23 cellular contexts compared by ENCODE assay signal in genomic region chr6:33718713-33719112, GRCh38. TPM values are rescaled to one million over a fixed set of nuclear protein-coding genes. Genes with fewer than 3 reads are reported as not detected.
DNase-seq lines count a peak whose midpoint lies in the region; ATAC-seq and TF ChIP-seq lines count a peak whose summit lies in the region.
"Had no signal": no experiment of that assay in that cellular context is flagged by ENCODE, and none has a peak within 500 bp of the region (broad histone marks: within the 10 kb centered on the region; RNA-seq: fewer than 3 reads in every experiment).

No MANE protein-coding gene starts in this region.

- TF ChIP-seq CTCF in type B pancreatic cell (conservative IDR thresholded peaks at IDR 0.05) (no peak), ovary (IDR thresholded peaks at IDR 0.05) (no peak)

- TF ChIP-seq EP300 in ovary (IDR thresholded peaks at IDR 0.05): no peak

- CTCF ChIA-PET in activated CD4-positive, alpha-beta T cell treated with anti-CD3 and anti-CD28 coated beads for 36 hours (lab: Charles Lee): no interaction called here

- H3K27ac Mint-ChIP-seq in activated CD4-positive, alpha-beta T cell treated with anti-CD3 and anti-CD28 coated beads for 36 hours: no peak overlapping the region
- H3K27ac Mint-ChIP-seq in type B pancreatic cell: peak overlapping the region; percentile 24
- H3K27ac Mint-ChIP-seq: activated naive CD8-positive, alpha-beta T cell treated with anti-CD3 and anti-CD28 coated beads, Interleukin-2, amount 10 ng/mL, durations not matched to agents 7 days and 5 days; activated T-helper 1 cell treated with anti-CD3 and anti-CD28 coated beads, Interleukin-12 subunit alpha, Interleukin-12 subunit beta, Interleukin-2, Interleukin-4 antibody, amounts not matched to agents 30 ng/mL and 10 ng/mL and 1 ng/mL, durations not matched to agents 14 hours and 24 hours and 36 hours; CD4-positive, CD25-positive, alpha-beta regulatory T cell; T-helper 17 cell had no signal

- peak overlapping the region; percentile 74 for H3K9ac ChIP-seq in mucosa of stomach (ENCODE audit: low read length)

- DNase-seq in activated CD4-positive, alpha-beta T cell treated with anti-CD3 and anti-CD28 coated beads for 36 hours: no peak
- DNase-seq in activated CD4-positive, alpha-beta T cell treated with anti-CD3 and anti-CD28 coated beads for 1 hour: no peak
- peak; percentile 7 for DNase-seq in SKM-1 (lab: John Stamatoyannopoulos, UW; ENCODE audit: unreplicated experiment)
- no peak for DNase-seq in type B pancreatic cell (ENCODE audit: extremely low spot score, unreplicated experiment)
- DNase-seq in ovary: no peak
- DNase-seq in dermis blood vessel endothelial cell: no peak
- no peak for DNase-seq in NCI-H82 (lab: John Stamatoyannopoulos, UW)
- DNase-seq: activated CD4-positive, CD25-positive, alpha-beta regulatory T cell; activated naive CD8-positive, alpha-beta T cell treated with anti-CD3 and anti-CD28 coated beads, Interleukin-2, amount 10 ng/mL, durations not matched to agents 7 days and 5 days; CD4-positive, CD25-positive, alpha-beta regulatory T cell; naive thymus-derived CD4-positive, alpha-beta T cell; NCI-H187 treated with DMSO at 0.1 percent for 48 hours; pancreas; Right ventricle myocardium superior; stimulated activated CD4-positive, alpha-beta T cell treated with anti-CD3 and anti-CD28 coated beads, Interleukin-2, amount 100 ng/mL, for 48 hours; T-helper 17 cell had no signal

- peak; percentile 36 for ATAC-seq in activated CD4-positive, alpha-beta T cell treated with anti-CD3 and anti-CD28 coated beads for 36 hours
- ATAC-seq: naive thymus-derived CD4-positive, alpha-beta T cell; pancreas; T-helper 17 cell had no signal

- no peaks in the 10 kb centered on the region for H3K9me3 Mint-ChIP-seq in activated CD4-positive, alpha-beta T cell treated with anti-CD3 and anti-CD28 coated beads for 36 hours (ENCODE audit: low read depth)
- no peaks in the 10 kb centered on the region for H3K9me3 Mint-ChIP-seq in type B pancreatic cell
- H3K9me3 Mint-ChIP-seq: activated naive CD8-positive, alpha-beta T cell treated with anti-CD3 and anti-CD28 coated beads, Interleukin-2, amount 10 ng/mL, durations not matched to agents 7 days and 5 days; activated T-helper 1 cell treated with anti-CD3 and anti-CD28 coated beads, Interleukin-12 subunit alpha, Interleukin-12 subunit beta, Interleukin-2, Interleukin-4 antibody, amounts not matched to agents 30 ng/mL and 10 ng/mL and 1 ng/mL, durations not matched to agents 14 hours and 24 hours and 36 hours; CD4-positive, CD25-positive, alpha-beta regulatory T cell had no signal

- H3K27me3 ChIP-seq in mucosa of stomach (ENCODE audit: control insufficient read depth, insufficient read depth, low read length) (no peaks in the 10 kb centered on the region), ovary (no peaks in the 10 kb centered on the region)
- H3K27me3 ChIP-seq: cardiac muscle cell, pancreas had no signal

- H3K27ac ChIP-seq in ovary: no peak overlapping the region
- H3K27ac ChIP-seq: cardiac muscle cell had no signal

- WGBS in ovary, 3 donors: 98 to 100% (median 100%) methylated on average over 2 of the region's 2 CpGs

- H3K36me3 Mint-ChIP-seq in activated CD4-positive, alpha-beta T cell treated with anti-CD3 and anti-CD28 coated beads for 36 hours (ENCODE audit: low read depth): no peaks in the 10 kb centered on the region
- no peaks in the 10 kb centered on the region for H3K36me3 Mint-ChIP-seq in type B pancreatic cell
- H3K36me3 Mint-ChIP-seq: activated naive CD8-positive, alpha-beta T cell treated with anti-CD3 and anti-CD28 coated beads, Interleukin-2, amount 10 ng/mL, durations not matched to agents 7 days and 5 days; CD4-positive, CD25-positive, alpha-beta regulatory T cell; naive thymus-derived CD4-positive, alpha-beta T cell had no signal

- TF ChIP-seq POLR2A in ovary (IDR thresholded peaks at IDR 0.05): no peak

- H3K27me3 Mint-ChIP-seq in activated CD4-positive, alpha-beta T cell treated with anti-CD3 and anti-CD28 coated beads for 36 hours: no peaks in the 10 kb centered on the region
- H3K27me3 Mint-ChIP-seq in type B pancreatic cell: peaks cover 22% of the 10 kb centered on the region

- no peak overlapping the region for H3K4me3 Mint-ChIP-seq in activated CD4-positive, alpha-beta T cell treated with anti-CD3 and anti-CD28 coated beads for 36 hours
- no peak overlapping the region for H3K4me3 Mint-ChIP-seq in type B pancreatic cell
- H3K4me3 Mint-ChIP-seq: activated naive CD8-positive, alpha-beta T cell treated with anti-CD3 and anti-CD28 coated beads, Interleukin-2, amount 10 ng/mL, durations not matched to agents 7 days and 5 days; activated T-helper 1 cell treated with anti-CD3 and anti-CD28 coated beads, Interleukin-12 subunit alpha, Interleukin-12 subunit beta, Interleukin-2, Interleukin-4 antibody, amounts not matched to agents 30 ng/mL and 10 ng/mL and 1 ng/mL, durations not matched to agents 14 hours and 24 hours and 36 hours; CD4-positive, CD25-positive, alpha-beta regulatory T cell; naive thymus-derived CD4-positive, alpha-beta T cell; T-helper 17 cell had no signal

- H3K4me1 Mint-ChIP-seq in activated CD4-positive, alpha-beta T cell treated with anti-CD3 and anti-CD28 coated beads for 36 hours: peaks cover 3% of the 10 kb centered on the region
- peaks cover 21% of the 10 kb centered on the region for H3K4me1 Mint-ChIP-seq in type B pancreatic cell (ENCODE audit: unreplicated experiment)

- H3K9me3 ChIP-seq in mucosa of stomach (ENCODE audit: control insufficient read depth, low read length) (no peaks in the 10 kb centered on the region), ovary (no peaks in the 10 kb centered on the region)
- H3K9me3 ChIP-seq: esophagus muscularis mucosa, pancreas had no signal

- intact Hi-C loops in activated CD4-positive, alpha-beta T cell treated with anti-CD3 and anti-CD28 coated beads for 36 hours (cut with DNase I, micrococcal nuclease): no loop called here
- intact Hi-C loops in ovary (cut with DNase I): loop anchor here in 2 of 4 donors (10.0 kb wide), 1 partner anchor 436 kb away; no protein-coding TSS in a partner anchor

- H3K36me3 ChIP-seq in mucosa of stomach (ENCODE audit: control insufficient read depth, insufficient read depth, low read length): no peaks in the 10 kb centered on the region
- no peaks in the 10 kb centered on the region for H3K36me3 ChIP-seq in ovary
- H3K36me3 ChIP-seq: cardiac muscle cell, pancreas had no signal

- POLR2A ChIA-PET in activated CD4-positive, alpha-beta T cell treated with anti-CD3 and anti-CD28 coated beads for 36 hours (lab: Charles Lee): no interaction called here

- H3K4me1 ChIP-seq in mucosa of stomach (ENCODE audit: control insufficient read depth, insufficient read depth, low read length) (peaks cover 83% of the 10 kb centered on the region), ovary (ENCODE audit: insufficient read depth) (peaks cover 2% of the 10 kb centered on the region)

- no peak overlapping the region for H3K4me3 ChIP-seq in mucosa of stomach (ENCODE audit: low read length)
- no peak overlapping the region for H3K4me3 ChIP-seq in ovary
- H3K4me3 ChIP-seq: cardiac muscle cell, esophagus muscularis mucosa, lung, pancreas had no signal

RNA-seq across cellular contexts. Expression of gene UQCC2, which starts 7.2 kb away (rescaled TPM):
- total RNA-seq in activated CD4-positive, alpha-beta T cell treated with anti-CD3 and anti-CD28 coated beads for 36 hours: 100 to 1,000 TPM; 141 to 147 TPM
- 79.5 and 98.8 TPM in 2 replicates for total RNA-seq in type B pancreatic cell (ENCODE audit: low replicate concordance)
- 10 to 100 TPM in 6 of 7 donors, 1 to 10 TPM in 1; 9.1 to 65.2 (median 38.0) TPM for total RNA-seq in ovary
- 10 to 100 TPM; 28.7 to 52.4 TPM for polyA plus RNA-seq in ovary
- total RNA-seq in dermis blood vessel endothelial cell: 9.4 and 12.3 TPM in 2 replicates

RNA-seq across cellular contexts. Expression of gene IP6K3, which starts 28.0 kb away (rescaled TPM):
- not detected for total RNA-seq in activated CD4-positive, alpha-beta T cell treated with anti-CD3 and anti-CD28 coated beads for 36 hours
- total RNA-seq in type B pancreatic cell (ENCODE audit: low replicate concordance): 0.75 TPM in 1 of 2 replicates, not detected in the other
- 1 to 10 TPM in 1 of 7 donors, under 1 TPM in 4, not detected in 2; 0.24 to 1.1 (median 0.43) TPM for total RNA-seq in ovary
- under 1 TPM; 0.11 to 0.22 TPM for polyA plus RNA-seq in ovary
- total RNA-seq in dermis blood vessel endothelial cell: under 0.01 and 0.05 TPM in 2 replicates
- total RNA-seq: activated CD8-positive, alpha-beta memory T cell treated with anti-CD3 and anti-CD28 coated beads for 36 hours; activated naive CD8-positive, alpha-beta T cell treated with anti-CD3 and anti-CD28 coated beads, Interleukin-2, amount 10 ng/mL, durations not matched to agents 7 days and 5 days; activated T-helper 1 cell treated with anti-CD3 and anti-CD28 coated beads, Interleukin-12 subunit alpha, Interleukin-12 subunit beta, Interleukin-2, Interleukin-4 antibody, amounts not matched to agents 30 ng/mL and 10 ng/mL and 1 ng/mL, durations not matched to agents 14 hours and 24 hours and 36 hours; CD4-positive, CD25-positive, alpha-beta regulatory T cell; naive thymus-derived CD4-positive, alpha-beta T cell; T-helper 17 cell; temporal lobe had no signal
- polyA plus RNA-seq: CD4-positive, CD25-positive, alpha-beta regulatory T cell; naive thymus-derived CD4-positive, alpha-beta T cell had no signal
